ENCODE assay signal across 26 cellular contexts in genomic region chr1:231554969-231555368, GRCh38. TPM values are rescaled to one million over a fixed set of nuclear protein-coding genes. Genes with fewer than 3 reads are reported as not detected.
A peak's percentile ranks its signal among the peaks of the same experiment; 100 is the strongest.
DNase-seq lines count a peak whose midpoint lies in the region; ATAC-seq, FAIRE-seq and TF ChIP-seq lines count a peak whose summit lies in the region.
"Had no signal": no experiment of that assay in that cellular context is flagged by ENCODE, and none has a peak within 500 bp of the region (broad histone marks: within the 10 kb centered on the region; RNA-seq: fewer than 3 reads in every experiment).

No MANE protein-coding gene starts in this region.

- H3K27me3 Mint-ChIP-seq in activated T-cell treated with anti-CD3 and anti-CD28 coated beads, Interleukin-2, amount 50 U/mL, for 72 hours (ENCODE audit: low read depth), result no peaks in the 10 kb centered on the region
- no peaks in the 10 kb centered on the region for H3K27me3 Mint-ChIP-seq in CD4-positive, CD25-positive, alpha-beta regulatory T cell
- peaks cover 2% of the 10 kb centered on the region for H3K27me3 Mint-ChIP-seq in activated T-helper 1 cell treated with anti-CD3 and anti-CD28 coated beads, Interleukin-12 subunit alpha, Interleukin-12 subunit beta, Interleukin-2, Interleukin-4 antibody, amounts not matched to agents 30 ng/mL and 10 ng/mL and 1 ng/mL, durations not matched to agents 14 hours and 24 hours and 36 hours (ENCODE audit: insufficient read depth)
- H3K27me3 Mint-ChIP-seq: B cell had no signal

- peak overlapping the region in 1 of 2 donors; percentile 7 for H3K4me3 Mint-ChIP-seq in activated T-cell treated with anti-CD3 and anti-CD28 coated beads, Interleukin-2, amount 50 U/mL, for 72 hours
- no peak overlapping the region for H3K4me3 Mint-ChIP-seq in CD4-positive, CD25-positive, alpha-beta regulatory T cell
- no peak overlapping the region for H3K4me3 Mint-ChIP-seq in activated T-helper 1 cell treated with anti-CD3 and anti-CD28 coated beads, Interleukin-12 subunit alpha, Interleukin-12 subunit beta, Interleukin-2, Interleukin-4 antibody, amounts not matched to agents 30 ng/mL and 10 ng/mL and 1 ng/mL, durations not matched to agents 14 hours and 24 hours and 36 hours
- H3K4me3 Mint-ChIP-seq: B cell had no signal

- FAIRE-seq in GM12891 (lab: Jason Lieb, UNC), result no peak
- FAIRE-seq: RCC 7860 had no signal

- no peak overlapping the region for H3K27ac ChIP-seq in CD4-positive, CD25-positive, alpha-beta regulatory T cell (ENCODE audit: insufficient read depth, low read length, poor library complexity, severe bottlenecking)
- H3K27ac ChIP-seq: 22Rv1, C4-2B had no signal

- H3K9me3 Mint-ChIP-seq in activated T-cell treated with anti-CD3 and anti-CD28 coated beads, Interleukin-2, amount 50 U/mL, for 72 hours, result no peaks in the 10 kb centered on the region
- no peaks in the 10 kb centered on the region for H3K9me3 Mint-ChIP-seq in CD4-positive, CD25-positive, alpha-beta regulatory T cell
- peaks cover 3% of the 10 kb centered on the region for H3K9me3 Mint-ChIP-seq in activated T-helper 1 cell treated with anti-CD3 and anti-CD28 coated beads, Interleukin-12 subunit alpha, Interleukin-12 subunit beta, Interleukin-2, Interleukin-4 antibody, amounts not matched to agents 30 ng/mL and 10 ng/mL and 1 ng/mL, durations not matched to agents 14 hours and 24 hours and 36 hours

- H3K4me1 ChIP-seq in CD4-positive, CD25-positive, alpha-beta regulatory T cell (ENCODE audit: control insufficient read depth, insufficient read depth, low read length, poor library complexity, severe bottlenecking), result peaks cover 11% of the 10 kb centered on the region
- H3K4me1 ChIP-seq: HAP-1 had no signal

- peak overlapping the region; percentile 48 for H3K27ac Mint-ChIP-seq in activated T-cell treated with anti-CD3 and anti-CD28 coated beads, Interleukin-2, amount 50 U/mL, for 72 hours
- H3K27ac Mint-ChIP-seq in CD4-positive, CD25-positive, alpha-beta regulatory T cell, result no peak overlapping the region
- peak overlapping the region; percentile 6 for H3K27ac Mint-ChIP-seq in activated T-helper 1 cell treated with anti-CD3 and anti-CD28 coated beads, Interleukin-12 subunit alpha, Interleukin-12 subunit beta, Interleukin-2, Interleukin-4 antibody, amounts not matched to agents 30 ng/mL and 10 ng/mL and 1 ng/mL, durations not matched to agents 14 hours and 24 hours and 36 hours
- H3K27ac Mint-ChIP-seq: B cell had no signal

- H3K36me3 ChIP-seq in CD4-positive, CD25-positive, alpha-beta regulatory T cell (ENCODE audit: control insufficient read depth, insufficient read depth, low read length), result peaks cover 5% of the 10 kb centered on the region
- H3K36me3 ChIP-seq: HAP-1 had no signal

- peak; percentile 88 to 93 for ATAC-seq in activated CD4-positive, CD25-positive, alpha-beta regulatory T cell treated with anti-CD3 and anti-CD28 coated beads, Interleukin-2, amount 50 U/mL, for 24 hours
- peak; percentile 90 to 94 for ATAC-seq in activated T-cell treated with anti-CD3 and anti-CD28 coated beads, Interleukin-2, amount 50 U/mL, for 72 hours (replicated peaks in 1 of 2)
- peak; percentile 34 to 63 for ATAC-seq in CD4-positive, CD25-positive, alpha-beta regulatory T cell (ENCODE audit: low read depth in 2 of 2)
- ATAC-seq in HG03159 (IDR thresholded peaks at IDR 0.05; ENCODE audit: unreplicated experiment), result no peak

- H3K9me3 ChIP-seq in CD4-positive, CD25-positive, alpha-beta regulatory T cell (ENCODE audit: control insufficient read depth in 2 of 2, low read length in 2 of 2), result no peaks in the 10 kb centered on the region
- H3K9me3 ChIP-seq: HAP-1, SK-N-SH had no signal

- no peak for TF ChIP-seq POLR2A in GM12891 (IDR thresholded peaks at IDR 0.05; ENCODE audit: low read depth, low read length)

- peaks cover 31% of the 10 kb centered on the region for H3K4me1 Mint-ChIP-seq in activated T-cell treated with anti-CD3 and anti-CD28 coated beads, Interleukin-2, amount 50 U/mL, for 72 hours (ENCODE audit: low read depth)
- peaks cover 34 to 54% (median 44%) of the 10 kb centered on the region in 4 donors for H3K4me1 Mint-ChIP-seq in CD4-positive, CD25-positive, alpha-beta regulatory T cell
- peaks cover 25% of the 10 kb centered on the region for H3K4me1 Mint-ChIP-seq in activated T-helper 1 cell treated with anti-CD3 and anti-CD28 coated beads, Interleukin-12 subunit alpha, Interleukin-12 subunit beta, Interleukin-2, Interleukin-4 antibody, amounts not matched to agents 30 ng/mL and 10 ng/mL and 1 ng/mL, durations not matched to agents 14 hours and 24 hours and 36 hours (ENCODE audit: low read depth)
- H3K4me1 Mint-ChIP-seq: B cell had no signal

- H3K27me3 ChIP-seq in CD4-positive, CD25-positive, alpha-beta regulatory T cell (ENCODE audit: control insufficient read depth, insufficient read depth, low read length), result no peaks in the 10 kb centered on the region

- H3K4me3 ChIP-seq in CD4-positive, CD25-positive, alpha-beta regulatory T cell (ENCODE audit: low read depth, low read length), result no peak overlapping the region
- H3K4me3 ChIP-seq: HAP-1 had no signal

- peaks cover 2 to 7% of the 10 kb centered on the region in 2 donors for H3K36me3 Mint-ChIP-seq in activated T-cell treated with anti-CD3 and anti-CD28 coated beads, Interleukin-2, amount 50 U/mL, for 72 hours (ENCODE audit: insufficient read depth in 2 of 2)
- H3K36me3 Mint-ChIP-seq in CD4-positive, CD25-positive, alpha-beta regulatory T cell, result peaks cover 26% of the 10 kb centered on the region
- peaks cover 19% of the 10 kb centered on the region for H3K36me3 Mint-ChIP-seq in activated T-helper 1 cell treated with anti-CD3 and anti-CD28 coated beads, Interleukin-12 subunit alpha, Interleukin-12 subunit beta, Interleukin-2, Interleukin-4 antibody, amounts not matched to agents 30 ng/mL and 10 ng/mL and 1 ng/mL, durations not matched to agents 14 hours and 24 hours and 36 hours (ENCODE audit: low read depth)

- DNase-seq in activated CD4-positive, CD25-positive, alpha-beta regulatory T cell treated with anti-CD3 and anti-CD28 coated beads, Interleukin-2, amount 50 U/mL, for 72 hours, result no peak
- DNase-seq in activated T-cell treated with anti-CD3 and anti-CD28 coated beads, Interleukin-2, amount 50 U/mL, for 72 hours, result no peak
- DNase-seq in activated T-cell treated with anti-CD3 and anti-CD28 coated beads for 4 hours (no peak), GM12891 (ENCODE audit: insufficient read length, low spot score) (no peak)
- peak in 1 of 3 donors; percentile 46 for DNase-seq in CD4-positive, CD25-positive, alpha-beta regulatory T cell
- no peak for DNase-seq in activated T-helper 1 cell treated with anti-CD3 and anti-CD28 coated beads, Interleukin-12 subunit alpha, Interleukin-12 subunit beta, Interleukin-2, Interleukin-4 antibody, amounts not matched to agents 30 ng/mL and 10 ng/mL and 1 ng/mL, durations not matched to agents 14 hours and 24 hours and 36 hours (ENCODE audit: low spot score)
- DNase-seq: Calu3, DMS153, GOT3, Kasumi-1, MV-4-11, NCI-H1105, NCI-H146, NCI-H2029, NCI-H446, NCI-H524 treated with DMSO at 0.1 percent for 48 hours, NCI-H774, SIG-M5, SK-N-SH had no signal

- intact Hi-C loops in activated T-helper 1 cell treated with anti-CD3 and anti-CD28 coated beads, Interleukin-12 subunit alpha, Interleukin-12 subunit beta, Interleukin-2, Interleukin-4 antibody, amounts not matched to agents 30 ng/mL and 10 ng/mL and 1 ng/mL, durations not matched to agents 14 hours and 24 hours and 36 hours (cut with micrococcal nuclease), result loop anchor here (5.0 kb wide), 1 partner anchor 47 kb away; no protein-coding TSS in a partner anchor

TF ChIP-seq in GM12891, 5 proteins besides CTCF, POLR2A, EP300 and RAD21:
- TF ChIP-seq TAF1 (IDR thresholded peaks at IDR 0.05; ENCODE audit: low read depth, low read length) (no peak), PAX5 (IDR thresholded peaks at IDR 0.05; ENCODE audit: insufficient read depth, low read length, severe bottlenecking) (no peak), POU2F2 (IDR thresholded peaks at IDR 0.05; ENCODE audit: low read depth, low read length) (no peak), SPI1 (IDR thresholded peaks at IDR 0.05; ENCODE audit: low read depth, low read length) (no peak), POLR2AphosphoS5 (IDR thresholded peaks at IDR 0.05; ENCODE audit: low read depth, low read length) (no peak)

RNA-seq across cellular contexts. Expression of gene TSNAX, which starts 26.5 kb away (rescaled TPM):
- 10 to 100 TPM; 37.4 to 39.2 TPM for total RNA-seq in activated T-cell treated with anti-CD3 and anti-CD28 coated beads, Interleukin-2, amount 50 U/mL, for 72 hours
- total RNA-seq in CD4-positive, CD25-positive, alpha-beta regulatory T cell, result 34.8 TPM
- polyA plus RNA-seq in CD4-positive, CD25-positive, alpha-beta regulatory T cell, result 100 to 1,000 TPM in 2 of 4 donors, 10 to 100 TPM in 2; 93.4 to 117 (median 106) TPM
- total RNA-seq in activated T-helper 1 cell treated with anti-CD3 and anti-CD28 coated beads, Interleukin-12 subunit alpha, Interleukin-12 subunit beta, Interleukin-2, Interleukin-4 antibody, amounts not matched to agents 30 ng/mL and 10 ng/mL and 1 ng/mL, durations not matched to agents 14 hours and 24 hours and 36 hours, result 42.7 and 47.1 TPM in 2 replicates
- 24.8 TPM for polyA plus RNA-seq in GM12891 (2012; ENCODE audit: low read depth, missing spikeins)

Comparison
In these comparisons a context has a peak if more than half of its experiments do, and no peak if none do; other contexts are left out.
1. H3K27ac Mint-ChIP-seq: peak in activated T-cell treated with anti-CD3 and anti-CD28 coated beads, Interleukin-2, amount 50 U/mL, for 72 hours (single experiment) and activated T-helper 1 cell treated with anti-CD3 and anti-CD28 coated beads, Interleukin-12 subunit alpha, Interleukin-12 subunit beta, Interleukin-2, Interleukin-4 antibody, amounts not matched to agents 30 ng/mL and 10 ng/mL and 1 ng/mL, durations not matched to agents 14 hours and 24 hours and 36 hours (single experiment); none in CD4-positive, CD25-positive, alpha-beta regulatory T cell (0 of 3).